ENCODE assay signal across 21 cellular contexts in genomic region chr19:18457478-18458331, GRCh38. TPM values are rescaled to one million over a fixed set of nuclear protein-coding genes. Genes with fewer than 3 reads are reported as not detected.
DNase-seq lines count a peak whose midpoint lies in the region; ATAC-seq and TF ChIP-seq lines count a peak whose summit lies in the region.
"Had no signal": no experiment of that assay in that cellular context is flagged by ENCODE, and none has a peak within 500 bp of the region (broad histone marks: within the 10 kb centered on the region; RNA-seq: fewer than 3 reads in every experiment).

No MANE protein-coding gene starts in this region.

- H3K36me3 Mint-ChIP-seq in stimulated activated effector memory CD8-positive, alpha-beta T cell treated with anti-CD3 and anti-CD28 coated beads, Interleukin-12 subunit alpha, Interleukin-12 subunit beta, amount 100 ng/mL, for 72 hours, result peaks cover 99% of the 10 kb centered on the region

- CTCF ChIA-PET in HEK293 (lab: Yijun Ruan, JAX), result interaction anchor here (0.7 to 5.8 kb wide), 5 partner anchors 9 to 390 kb away, joined by 3 to 85 read pairs (median 8); no protein-coding TSS in a partner anchor

- peaks cover 4 to 37% of the 10 kb centered on the region in 2 experiments; a peak in 2 of 3 replicates for H3K36me3 ChIP-seq in HEK293 (ENCODE audit: control insufficient read depth in 2 of 2, insufficient read depth in 1 of 2, low read length in 2 of 2)
- peaks cover 0 to 54% (median 0%) of the 10 kb centered on the region in 3 donors for H3K36me3 ChIP-seq in Peyer's patch
- H3K36me3 ChIP-seq: prostate gland had no signal

- H3K27ac ChIP-seq in HEK293 (ENCODE audit: extremely low read depth, low read depth, low read length), result no peak overlapping the region
- H3K27ac ChIP-seq in Peyer's patch, result peak overlapping the region in 3 of 4 donors; percentile 30 to 52 (median 42)
- H3K27ac ChIP-seq: GM23248, HL-60, prostate gland had no signal

- no peak overlapping the region for H3K4me3 Mint-ChIP-seq in stimulated activated effector memory CD8-positive, alpha-beta T cell treated with anti-CD3 and anti-CD28 coated beads, Interleukin-12 subunit alpha, Interleukin-12 subunit beta, amount 100 ng/mL, for 72 hours
- H3K4me3 Mint-ChIP-seq: CD4-positive, alpha-beta memory T cell; mesothelial cell of epicardium; nephron had no signal

- H3K27ac Mint-ChIP-seq in stimulated activated effector memory CD8-positive, alpha-beta T cell treated with anti-CD3 and anti-CD28 coated beads, Interleukin-12 subunit alpha, Interleukin-12 subunit beta, amount 100 ng/mL, for 72 hours, result peak overlapping the region; percentile 89
- H3K27ac Mint-ChIP-seq: IgD-negative memory B cell, mesothelial cell of epicardium had no signal

- POLR2A ChIA-PET in HEK293 (lab: Yijun Ruan, JAX), result interaction anchor here (0.6 kb wide), 1 partner anchor 14 kb away, joined by 3 read pairs; no protein-coding TSS in a partner anchor

- no peaks in the 10 kb centered on the region for H3K27me3 ChIP-seq in Peyer's patch

- TF ChIP-seq POLR2A in Peyer's patch (IDR thresholded peaks at IDR 0.05), result no peak

- no peaks in the 10 kb centered on the region for H3K9me3 Mint-ChIP-seq in stimulated activated effector memory CD8-positive, alpha-beta T cell treated with anti-CD3 and anti-CD28 coated beads, Interleukin-12 subunit alpha, Interleukin-12 subunit beta, amount 100 ng/mL, for 72 hours
- H3K9me3 Mint-ChIP-seq: CD4-positive, alpha-beta memory T cell; IgD-negative memory B cell; mesothelial cell of epicardium; nephron had no signal

- H3K4me1 ChIP-seq in HEK293 (ENCODE audit: control insufficient read depth, insufficient read depth, low read length) (no peaks in the 10 kb centered on the region), Peyer's patch (peaks cover 0 to 25% (median 2%) of the 10 kb centered on the region in 4 donors)

- ATAC-seq in stimulated activated effector memory CD8-positive, alpha-beta T cell treated with anti-CD3 and anti-CD28 coated beads, Interleukin-12 subunit alpha, Interleukin-12 subunit beta, amount 100 ng/mL, for 72 hours, result no peak
- ATAC-seq: left colon had no signal

- H3K9me3 ChIP-seq in HEK293 (ENCODE audit: control insufficient read depth, insufficient read depth, low read depth, low read length), result no peaks in the 10 kb centered on the region
- H3K9me3 ChIP-seq in Peyer's patch, result no peaks in the 10 kb centered on the region
- H3K9me3 ChIP-seq: prostate gland had no signal

- H3K4me1 Mint-ChIP-seq in stimulated activated effector memory CD8-positive, alpha-beta T cell treated with anti-CD3 and anti-CD28 coated beads, Interleukin-12 subunit alpha, Interleukin-12 subunit beta, amount 100 ng/mL, for 72 hours, result peaks cover 17% of the 10 kb centered on the region
- H3K4me1 Mint-ChIP-seq: mesothelial cell of epicardium had no signal

- H3K4me3 ChIP-seq in HEK293 (ENCODE audit: low read depth, low read length), result no peak overlapping the region
- no peak overlapping the region for H3K4me3 ChIP-seq in Peyer's patch
- H3K4me3 ChIP-seq: GM23248, prostate gland had no signal

- no peak for DNase-seq in Peyer's patch
- peak; percentile 70 for DNase-seq in left kidney (ENCODE audit: low read depth, low spot score)
- no peak for DNase-seq in stimulated activated effector memory CD8-positive, alpha-beta T cell treated with anti-CD3 and anti-CD28 coated beads, Interleukin-12 subunit alpha, Interleukin-12 subunit beta, amount 100 ng/mL, for 72 hours (ENCODE audit: low spot score in 2 of 2)
- DNase-seq in NCI-H2171 treated with DMSO at 0.1 percent for 48 hours (lab: John Stamatoyannopoulos, UW), result no peak
- no peak for DNase-seq in stimulated activated naive CD4-positive, alpha-beta T cell (lab: John Stamatoyannopoulos, UW)
- DNase-seq in occipital lobe (lab: John Stamatoyannopoulos, UW), result no peak
- DNase-seq: activated gamma-delta T cell; amniotic stem cell; CD4-positive, alpha-beta memory T cell; NCI-H1694; NCI-H82; stimulated activated CD4-positive, alpha-beta T cell treated with anti-CD3 and anti-CD28 coated beads, Interleukin-4, amount 100 ng/mL, for 4 hours; T-helper 2 cell had no signal

- no peak for TF ChIP-seq CTCF in HEK293 (tag by site-specific recombination; IDR thresholded peaks at IDR 0.05)
- TF ChIP-seq CTCF in Peyer's patch (IDR thresholded peaks at IDR 0.05), result no peak

TF ChIP-seq in HEK293, 187 proteins besides CTCF, POLR2A, EP300 and RAD21:
- TF ChIP-seq PRDM4 (tag by site-specific recombination; IDR thresholded peaks at IDR 0.05) (no peak), OSR2 (tag by site-specific recombination; IDR thresholded peaks at IDR 0.05) (0 out of 2 replicates have a peak, but pooled peaks have one; percentile 11)

RNA-seq across cellular contexts. Expression of gene ISYNA1, which starts 19.8 kb away (rescaled TPM):
- total RNA-seq in Peyer's patch (10 to 100 TPM in 3 of 4 donors, 1 to 10 TPM in 1; 5.3 to 26.4 (median 14.0) TPM), occipital lobe (95.1 TPM)

RNA-seq across cellular contexts. Expression of gene SSBP4, which starts 38.5 kb away (rescaled TPM):
- total RNA-seq in Peyer's patch (10 to 100 TPM; 34.0 to 85.8 (median 39.9) TPM), occipital lobe (75.6 TPM)
